Comparison of ENCODE assay signal across 10 cellular contexts in genomic region chr1:59298178-59298583, GRCh38. TPM values are rescaled to one million over a fixed set of nuclear protein-coding genes. Genes with fewer than 3 reads are reported as not detected.
A peak's percentile ranks its signal among the peaks of the same experiment; 100 is the strongest.
DNase-seq lines count a peak whose midpoint lies in the region; ATAC-seq and TF ChIP-seq lines count a peak whose summit lies in the region.
"Had no signal": no experiment of that assay in that cellular context is flagged by ENCODE, and none has a peak within 500 bp of the region (broad histone marks: within the 10 kb centered on the region; RNA-seq: fewer than 3 reads in every experiment).

No MANE protein-coding gene starts in this region.

- no peak overlapping the region for H2BK20ac ChIP-seq in IMR-90 (ENCODE audit: low read depth, low read length)

- H3K9me3 ChIP-seq in IMR-90 (ENCODE audit: control insufficient read depth, insufficient read depth, low read length) (no peaks in the 10 kb centered on the region), spleen (peaks cover 0 to 5% (median 0%) of the 10 kb centered on the region in 8 donors)

- CTCF ChIA-PET in IMR-90 (lab: Yijun Ruan, JAX) = no interaction called here

- POLR2A ChIA-PET in IMR-90 (lab: Charles Lee; ENCODE audit: unreplicated experiment) = no interaction called here

- H3K36me3 ChIP-seq in IMR-90 (ENCODE audit: control insufficient read depth, insufficient read depth, low read length) = no peaks in the 10 kb centered on the region
- H3K36me3 ChIP-seq in spleen = peaks cover 0 to 4% (median 0%) of the 10 kb centered on the region in 6 donors

- H2BK15ac ChIP-seq in IMR-90 (ENCODE audit: low read depth, low read length) = no peak overlapping the region

- no peak for ATAC-seq in IMR-90 (ENCODE audit: low read depth)
- ATAC-seq in HG03196 (IDR thresholded peaks at IDR 0.05; ENCODE audit: unreplicated experiment) = no peak

- H3K4ac ChIP-seq in IMR-90 (ENCODE audit: low read depth, low read length) = peak overlapping the region; percentile 46

- no peak overlapping the region; the same call in 1 of the 2 replicates for H2BK120ac ChIP-seq in IMR-90 (ENCODE audit: low read depth, low read length)

- H3K9me3 Mint-ChIP-seq in activated naive CD8-positive, alpha-beta T cell (ENCODE audit: low read depth) = peaks cover 4% of the 10 kb centered on the region
- no peaks in the 10 kb centered on the region for H3K9me3 Mint-ChIP-seq in immature natural killer cell

- H3K79me1 ChIP-seq in IMR-90 (ENCODE audit: low read depth in 1 of 2, low read length in 2 of 2) = peaks cover 6 to 14% of the 10 kb centered on the region in 2 experiments; a peak in 2 of 4 replicates

- in situ Hi-C loops in IMR-90 (cut with MboI; ENCODE audit: low sequenced_read_pairs) = loop anchor here (25.0 kb wide), 1 partner anchor 511 kb away; the partner anchor contains the start of gene JUN

- 0 out of 2 replicates have a peak, but pooled peaks cover 5% of the 10 kb centered on the region for H3K9me1 ChIP-seq in IMR-90 (ENCODE audit: insufficient read depth, low read length)

- H3K4me1 ChIP-seq in IMR-90 (ENCODE audit: control insufficient read depth, insufficient read depth, low read length) = peaks cover 6% of the 10 kb centered on the region
- peaks cover 9 to 43% (median 25%) of the 10 kb centered on the region in 6 donors for H3K4me1 ChIP-seq in spleen

- no TSS peak for BruUV-seq in IMR-90 (replicated peaks; lab: Mats Ljungman, UMichigan)

- peaks cover 16% of the 10 kb centered on the region for H3K4me1 Mint-ChIP-seq in activated naive CD8-positive, alpha-beta T cell (ENCODE audit: low read depth)
- peaks cover 47 to 48% of the 10 kb centered on the region in 2 donors for H3K4me1 Mint-ChIP-seq in immature natural killer cell

- H3K9ac ChIP-seq in IMR-90 (ENCODE audit: low read depth, low read length) = no peak overlapping the region

- H3K36me3 Mint-ChIP-seq in activated naive CD8-positive, alpha-beta T cell = peaks cover 6% of the 10 kb centered on the region
- H3K36me3 Mint-ChIP-seq in immature natural killer cell = peaks cover 4 to 7% (median 5%) of the 10 kb centered on the region in 3 donors

- TF ChIP-seq RAD21 in IMR-90 (IDR thresholded peaks at IDR 0.05; ENCODE audit: low read length) = no peak

- H4K5ac ChIP-seq in IMR-90 (ENCODE audit: low read depth, low read length) = peak overlapping the region; percentile 46; the same call in 1 of the 2 replicates

- H3K27me3 ChIP-seq in IMR-90 (ENCODE audit: control insufficient read depth, insufficient read depth, low read length) (no peaks in the 10 kb centered on the region), spleen (replicated peaks in 1 of 7) (no peaks in the 10 kb centered on the region)

- H2BK5ac ChIP-seq in IMR-90 (ENCODE audit: low read depth, low read length, poor library complexity, severe bottlenecking) = no peak overlapping the region

- DNase-seq in IMR-90 (no peak), immature natural killer cell (no peak), spleen (no peak), SW480 (ENCODE audit: low spot score) (no peak), D341Med (ENCODE audit: low spot score) (no peak)
- DNase-seq in central memory CD4-positive, alpha-beta T cell = no peak
- DNase-seq: left cardiac atrium, NCI-H446 treated with DMSO at 0.1 percent for 48 hours had no signal

- no peak overlapping the region for H3K27ac Mint-ChIP-seq in activated naive CD8-positive, alpha-beta T cell
- H3K27ac Mint-ChIP-seq in immature natural killer cell = peak overlapping the region; percentile 94 to 99 (median 96)

- WGBS in IMR-90 (ENCODE audit: extremely low coverage in 2 of 2, insufficient read length in 1 of 2), 2 experiments = no CpG with 5 or more reads among the region's 1 CpG
- WGBS in spleen, 5 donors = 83 to 100% (median 87%) methylated on average over 1 of the region's 1 CpG

- H4K20me1 ChIP-seq in IMR-90 (ENCODE audit: insufficient read depth, low read length) = no peaks in the 10 kb centered on the region

- H3K23ac ChIP-seq in IMR-90 (ENCODE audit: low read depth, low read length) = no peak overlapping the region

- no peak for TF ChIP-seq POLR2A in IMR-90 (IDR thresholded peaks at IDR 0.05; ENCODE audit: low read depth, low read length)
- TF ChIP-seq POLR2A in spleen (IDR thresholded peaks at IDR 0.05) = no peak

- 0 out of 2 replicates have a peak overlapping the region, but pooled peaks have one; percentile 25 for H4K91ac ChIP-seq in IMR-90 (ENCODE audit: insufficient read depth, low read depth, low read length)

- peak overlapping the region; percentile 93 for H3K4me3 Mint-ChIP-seq in activated naive CD8-positive, alpha-beta T cell
- H3K4me3 Mint-ChIP-seq in immature natural killer cell = peak overlapping the region; percentile 34 to 92 (median 87)

- no peak overlapping the region for H3K56ac ChIP-seq in IMR-90 (ENCODE audit: extremely low read depth, insufficient read depth, low read length)

- peak overlapping the region; percentile 62 for H2AFZ ChIP-seq in IMR-90 (replicated peaks; ENCODE audit: low read length, poor library complexity)

- TF ChIP-seq CTCF in IMR-90 (conservative IDR thresholded peaks at IDR 0.05; ENCODE audit: low read depth, low read length) = no peak
- TF ChIP-seq CTCF in spleen (IDR thresholded peaks at IDR 0.05 in 8 of 11, conservative IDR thresholded peaks at IDR 0.05 in 3 of 11) = no peak

- H2AK5ac ChIP-seq in IMR-90 (ENCODE audit: low read depth, low read length) = no peak overlapping the region

- H3K18ac ChIP-seq in IMR-90 (ENCODE audit: low read depth, low read length) = peak overlapping the region; percentile 14; the same call in 1 of the 2 replicates

- H3K27ac ChIP-seq in IMR-90 (ENCODE audit: insufficient read depth, low read length) (peak overlapping the region; percentile 41; the same call in 1 of the 2 replicates), spleen (peak overlapping the region; percentile 88 to 97 (median 94))

- H4K8ac ChIP-seq in IMR-90 (ENCODE audit: low read depth in 2 of 2, low read length in 2 of 2) = peak overlapping the region; percentile 15 to 40; a peak in 2 of 4 replicates

- intact Hi-C loops in IMR-90 (cut with micrococcal nuclease) (loop anchor here (5.0 to 10.0 kb wide), 3 partner anchors 223 to 649 kb away; no protein-coding TSS in a partner anchor), spleen (cut with DNase I; ENCODE audit: low total_unique reads) (loop anchor here (10.0 kb wide), 3 partner anchors 393 to 513 kb away; partner anchors contain the start of gene JUN)

- H3K14ac ChIP-seq in IMR-90 (replicated peaks; ENCODE audit: low read depth, low read length) = no peak overlapping the region

- H3K4me2 ChIP-seq in IMR-90 (ENCODE audit: low read depth, low read length) = no peak overlapping the region; the same call in 1 of the 2 replicates

- H2AK9ac ChIP-seq in IMR-90 (replicated peaks; ENCODE audit: low read depth, low read length, poor library complexity) = peak overlapping the region; percentile 70

- dilution Hi-C loops in IMR-90 (cut with HindIII; ENCODE audit: low sequenced_read_pairs, unreplicated experiment) = no loop called here

- no peak overlapping the region for H3K4me3 ChIP-seq in IMR-90 (ENCODE audit: insufficient read depth, low read depth, low read length)
- H3K4me3 ChIP-seq in spleen = no peak overlapping the region

- H3K27me3 Mint-ChIP-seq in activated naive CD8-positive, alpha-beta T cell = no peaks in the 10 kb centered on the region
- peaks cover 0 to 3% (median 2%) of the 10 kb centered on the region in 3 donors for H3K27me3 Mint-ChIP-seq in immature natural killer cell (ENCODE audit: low read depth in 3 of 3)

TF ChIP-seq in IMR-90, 13 proteins besides CTCF, POLR2A, EP300 and RAD21:
- TF ChIP-seq ELK1 (IDR thresholded peaks at IDR 0.05; ENCODE audit: borderline replicate concordance, low read depth, low read length) = no peak
- no peak for TF ChIP-seq NFE2L2 (IDR thresholded peaks at IDR 0.05; ENCODE audit: low read depth, low read length)
- TF ChIP-seq MAFK (IDR thresholded peaks at IDR 0.05; ENCODE audit: low read depth, low read length) = no peak
TF ChIP-seq in IMR-90: peak in this region for 0.

RNA-seq across cellular contexts. Expression of gene FGGY, which starts 1.3 kb away (rescaled TPM):
- total RNA-seq in IMR-90 (2012; rRNA removed) (12.8 and 14.0 TPM in 2 replicates), spleen (10 to 100 TPM; 10.8 to 27.8 (median 14.3) TPM)
- polyA plus RNA-seq in IMR-90 (2012; rRNA removed) (5.6 TPM in 2 replicates), immature natural killer cell (1 to 10 TPM; 4.0 to 8.4 (median 5.1) TPM), spleen (1 to 10 TPM; 1.7 to 6.0 (median 2.4) TPM)
- polyA plus RNA-seq in IMR-90 (2012; cell fraction: cytosol; rRNA removed) = 4.3 and 6.0 TPM in 2 replicates
- polyA plus RNA-seq in IMR-90 (2012; cell fraction: nucleus; rRNA removed; ENCODE audit: low replicate concordance) = 2.6 and 7.4 TPM in 2 replicates
